In the genomic region with DNA sequence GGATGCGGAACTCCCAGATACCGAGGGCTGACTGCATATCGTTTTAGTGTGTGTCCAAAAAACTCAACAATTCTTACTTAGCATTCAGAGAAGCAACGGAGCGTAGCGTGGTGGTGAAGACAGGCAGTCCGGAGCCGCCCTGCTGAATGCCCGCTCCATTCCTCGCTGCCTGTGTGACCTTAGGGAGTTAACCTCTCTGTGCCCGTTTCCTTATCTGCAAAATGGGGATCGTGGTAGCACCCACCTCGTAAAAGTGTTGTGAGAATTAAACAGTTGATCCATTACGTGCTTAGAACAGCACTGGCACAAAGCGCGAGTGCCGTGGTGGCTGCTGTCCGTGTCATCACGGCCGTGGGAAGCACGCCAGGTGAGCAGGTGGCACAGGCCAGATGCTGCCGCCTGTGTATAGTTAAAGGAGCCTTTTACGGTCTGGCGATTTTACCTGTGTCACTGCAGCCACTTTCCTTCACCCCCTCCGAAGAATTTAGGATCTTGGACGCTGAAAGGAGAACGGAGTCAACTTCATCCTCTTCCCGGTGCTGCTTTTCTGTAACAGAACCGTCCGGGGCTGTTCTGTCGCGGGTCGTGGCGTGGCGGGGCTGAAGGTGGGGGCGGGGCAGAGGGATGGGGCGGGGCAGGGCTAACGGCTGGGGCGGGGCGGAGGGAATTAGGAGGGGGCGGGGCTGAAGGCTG, we compare ENCODE assay signal across 8 cellular contexts. TPM values are rescaled to one million over a fixed set of nuclear protein-coding genes. Genes with fewer than 3 reads are reported as not detected.
DNase-seq lines count a peak whose midpoint lies in the region; ATAC-seq and TF ChIP-seq lines count a peak whose summit lies in the region.

No MANE protein-coding gene starts in this region.

- no peaks in the 10 kb centered on the region for H3K36me3 Mint-ChIP-seq in immature natural killer cell

- peaks cover 10 to 16% of the 10 kb centered on the region in 2 donors for H3K4me1 Mint-ChIP-seq in immature natural killer cell

- POLR2A ChIA-PET in SK-N-SH (lab: Yijun Ruan, JAX), result no interaction called here

- no peaks in the 10 kb centered on the region for H3K9me3 ChIP-seq in SK-N-SH

- H3K27ac ChIP-seq in SK-N-SH (ENCODE audit: low read depth in 2 of 2, low read length in 1 of 2), result no peak overlapping the region

- peak overlapping the region; percentile 40; the same call in 1 of the 2 replicates for H3K9ac ChIP-seq in SK-N-SH

- H3K4me2 ChIP-seq in SK-N-SH, result peak overlapping the region; percentile 84

- H3K4me3 ChIP-seq in SK-N-SH (ENCODE audit: low read depth in 2 of 2, low read length in 1 of 2) (peak overlapping the region; percentile 62 to 74), skeletal muscle cell (ENCODE audit: low read depth, low read length) (peak overlapping the region; percentile 76)

- WGBS in SK-N-SH (ENCODE audit: low lambda C conversion rate), result 15% methylated on average over 36 of the region's 41 CpGs

- H3K27me3 Mint-ChIP-seq in immature natural killer cell (ENCODE audit: low read depth in 3 of 3), result peaks cover 3 to 9% (median 6%) of the 10 kb centered on the region in 3 donors

- H2AFZ ChIP-seq in SK-N-SH (ENCODE audit: low read depth), result peak overlapping the region; percentile 97; the same call in 1 of the 2 replicates

- H3K79me2 ChIP-seq in SK-N-SH (ENCODE audit: insufficient read depth), result no peaks in the 10 kb centered on the region

- H3K9me3 Mint-ChIP-seq in immature natural killer cell, result peaks cover 0 to 3% (median 0%) of the 10 kb centered on the region in 6 donors

- H3K4me3 Mint-ChIP-seq in immature natural killer cell, result peak overlapping the region; percentile 60 to 83 (median 77)

- H3K27me3 ChIP-seq in SK-N-SH (ENCODE audit: insufficient read depth), result no peaks in the 10 kb centered on the region

- in situ Hi-C loops in T47D (cut with HindIII; ENCODE audit: low pct_unique_long_range_greater_than_20kb, low sequenced_read_pairs), result no loop called here

- peaks cover 0 to 7% of the 10 kb centered on the region in 2 experiments; a peak in 2 of 4 replicates for H3K4me1 ChIP-seq in SK-N-SH (ENCODE audit: control insufficient read depth in 1 of 2, insufficient read depth in 2 of 2, low read depth in 1 of 2, low read length in 1 of 2)

- H4K20me1 ChIP-seq in SK-N-SH (ENCODE audit: insufficient read depth), result no peaks in the 10 kb centered on the region

- DNase-seq in NCI-H1436 (lab: John Stamatoyannopoulos, UW) (peak; percentile 44), NCI-H1436 treated with DMSO at 0.1 percent for 48 hours (lab: John Stamatoyannopoulos, UW) (no peak), SK-N-SH (peak; percentile 31), T47D (ENCODE audit: low read depth in 1 of 2, low spot score in 1 of 2) (peak; percentile 14 to 73), immature natural killer cell (peak in 2 of 3 donors; percentile 28 to 32), skeletal muscle cell (ENCODE audit: low read depth) (no peak), T1000 (lab: John Stamatoyannopoulos, UW) (no peak)

- no peak for TF ChIP-seq CTCF in SK-N-SH (IDR thresholded peaks at IDR 0.05)

- H3K36me3 ChIP-seq in SK-N-SH (replicated peaks in 1 of 2; ENCODE audit: control insufficient read depth in 1 of 2, insufficient read depth in 2 of 2, low read length in 1 of 2), result no peaks in the 10 kb centered on the region

- peak; percentile 1 for ATAC-seq in HG03095 (IDR thresholded peaks at IDR 0.05; ENCODE audit: unreplicated experiment)

- CTCF ChIA-PET in SK-N-SH (lab: Yijun Ruan, JAX), result interaction anchor here (0.6 to 3.9 kb wide), 6 partner anchors 72 to 570 kb away, joined by 3 to 30 read pairs (median 6); no protein-coding TSS in a partner anchor

- peaks cover 10% of the 10 kb centered on the region for H3F3A ChIP-seq in SK-N-SH (replicated peaks; ENCODE audit: insufficient read depth)

- no peak for TF ChIP-seq EP300 in SK-N-SH (IDR thresholded peaks at IDR 0.05; ENCODE audit: borderline replicate concordance in 1 of 2, low read depth in 1 of 2, low read length in 1 of 2)

- TF ChIP-seq RAD21 in SK-N-SH (IDR thresholded peaks at IDR 0.05; ENCODE audit: low read length), result no peak

- H3K9me2 ChIP-seq in SK-N-SH, result no peaks in the 10 kb centered on the region

- peak overlapping the region in 5 of 6 donors; percentile 38 to 73 (median 49) for H3K27ac Mint-ChIP-seq in immature natural killer cell

TF ChIP-seq in SK-N-SH, 30 proteins besides CTCF, POLR2A, EP300 and RAD21:
- 0 out of 2 replicates have a peak, but pooled peaks have one; percentile 32 for TF ChIP-seq MXI1 (IDR thresholded peaks at IDR 0.05; ENCODE audit: low read depth, low read length)
- TF ChIP-seq, protein P1, sequence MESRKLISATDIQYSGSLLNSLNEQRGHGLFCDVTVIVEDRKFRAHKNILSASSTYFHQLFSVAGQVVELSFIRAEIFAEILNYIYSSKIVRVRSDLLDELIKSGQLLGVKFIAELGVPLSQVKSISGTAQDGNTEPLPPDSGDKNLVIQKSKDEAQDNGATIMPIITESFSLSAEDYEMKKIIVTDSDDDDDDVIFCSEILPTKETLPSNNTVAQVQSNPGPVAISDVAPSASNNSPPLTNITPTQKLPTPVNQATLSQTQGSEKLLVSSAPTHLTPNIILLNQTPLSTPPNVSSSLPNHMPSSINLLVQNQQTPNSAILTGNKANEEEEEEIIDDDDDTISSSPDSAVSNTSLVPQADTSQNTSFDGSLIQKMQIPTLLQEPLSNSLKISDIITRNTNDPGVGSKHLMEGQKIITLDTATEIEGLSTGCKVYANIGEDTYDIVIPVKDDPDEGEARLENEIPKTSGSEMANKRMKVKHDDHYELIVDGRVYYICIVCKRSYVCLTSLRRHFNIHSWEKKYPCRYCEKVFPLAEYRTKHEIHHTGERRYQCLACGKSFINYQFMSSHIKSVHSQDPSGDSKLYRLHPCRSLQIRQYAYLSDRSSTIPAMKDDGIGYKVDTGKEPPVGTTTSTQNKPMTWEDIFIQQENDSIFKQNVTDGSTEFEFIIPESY (IDR thresholded peaks at IDR 0.05; ENCODE audit: borderline replicate concordance, low read depth), result no peak

RNA-seq across cellular contexts. Expression of gene CCDC110, which starts 0.9 kb away (rescaled TPM):
- polyA plus RNA-seq in SK-N-SH (2012; rRNA removed) (0.05 TPM in 1 of 2 replicates, not detected in the other), immature natural killer cell (not detected)
- polyA plus RNA-seq in SK-N-SH (2012; cell fraction: cytosol; rRNA removed), result 0.05 and 0.12 TPM in 2 replicates
- polyA plus RNA-seq in SK-N-SH (2012; cell fraction: nucleus; rRNA removed), result 0.05 TPM in 1 of 2 replicates, not detected in the other

RNA-seq across cellular contexts. Expression of gene UFSP2, which starts 44.9 kb away (rescaled TPM):
- polyA plus RNA-seq in SK-N-SH (2012; rRNA removed) (15.5 and 17.6 TPM in 2 replicates), immature natural killer cell (10 to 100 TPM; 24.9 to 54.2 (median 31.9) TPM)
- 22.6 and 26.2 TPM in 2 replicates for polyA plus RNA-seq in SK-N-SH (2012; cell fraction: cytosol; rRNA removed)
- polyA plus RNA-seq in SK-N-SH (2012; cell fraction: nucleus; rRNA removed), result 6.9 and 12.0 TPM in 2 replicates

Comparison
In these comparisons a context has a peak if more than half of its experiments do, and no peak if none do; other contexts are left out.
1. DNase-seq: peak in NCI-H1436 (single experiment), SK-N-SH (single experiment), T47D (2 of 2) and immature natural killer cell (2 of 3); none in NCI-H1436 treated with DMSO at 0.1 percent for 48 hours (single experiment), skeletal muscle cell (single experiment) and T1000 (single experiment).